Comparison of ENCODE assay signal across 11 cellular contexts in genomic region chr14:32986791-32987545, GRCh38. TPM values are rescaled to one million over a fixed set of nuclear protein-coding genes. Genes with fewer than 3 reads are reported as not detected.
DNase-seq lines count a peak whose midpoint lies in the region; TF ChIP-seq lines count a peak whose summit lies in the region.
"Had no signal": no experiment of that assay in that cellular context is flagged by ENCODE, and none has a peak within 500 bp of the region (broad histone marks: within the 10 kb centered on the region; RNA-seq: fewer than 3 reads in every experiment).

No MANE protein-coding gene starts in this region.

- in situ Hi-C loops in astrocyte of the spinal cord (cut with HindIII; ENCODE audit: low sequenced_read_pairs), result no loop called here

- no peak overlapping the region for H2AFZ ChIP-seq in MM.1S (ENCODE audit: low read length)
- H2AFZ ChIP-seq: hepatocyte had no signal

- TF ChIP-seq CTCF in astrocyte of the spinal cord (IDR thresholded peaks at IDR 0.05; ENCODE audit: low read depth, low read length) (no peak), MM.1S (IDR thresholded peaks at IDR 0.05; ENCODE audit: low read length) (no peak)

- H3K79me2 ChIP-seq in MM.1S (ENCODE audit: low read length), result no peaks in the 10 kb centered on the region
- H3K79me2 ChIP-seq: hepatocyte had no signal

- no peaks in the 10 kb centered on the region for H3K27me3 ChIP-seq in MM.1S (replicated peaks; ENCODE audit: insufficient read depth, low read length)
- H3K27me3 ChIP-seq: hepatocyte had no signal

- H3K4me3 ChIP-seq in astrocyte of the spinal cord (ENCODE audit: low read depth, low read length), result no peak overlapping the region
- no peak overlapping the region for H3K4me3 ChIP-seq in MM.1S (ENCODE audit: low read length)
- H3K4me3 ChIP-seq: hepatocyte had no signal

- H3F3A ChIP-seq in MM.1S (ENCODE audit: insufficient read depth, low read length), result no peaks in the 10 kb centered on the region

- H3K9ac ChIP-seq in MM.1S (ENCODE audit: low read length), result no peak overlapping the region

- no peaks in the 10 kb centered on the region for H4K20me1 ChIP-seq in MM.1S (ENCODE audit: insufficient read depth, low read length)

- H3K27ac ChIP-seq in MM.1S (ENCODE audit: low read length), result no peak overlapping the region
- H3K27ac ChIP-seq: hepatocyte had no signal

- H3K4me1 ChIP-seq in MM.1S (ENCODE audit: low read length), result no peaks in the 10 kb centered on the region

- H3K9me2 ChIP-seq in MM.1S (replicated peaks; ENCODE audit: insufficient read depth, low read length), result no peaks in the 10 kb centered on the region

- H3K36me3 ChIP-seq in MM.1S (replicated peaks; ENCODE audit: insufficient read depth, low read length), result no peaks in the 10 kb centered on the region

- H3K4me2 ChIP-seq in MM.1S (ENCODE audit: low read depth, low read length), result no peak overlapping the region
- H3K4me2 ChIP-seq: hepatocyte had no signal

- H3K9me3 ChIP-seq in MM.1S (replicated peaks; ENCODE audit: insufficient read depth, low read length), result no peaks in the 10 kb centered on the region

- peak; percentile 17 for DNase-seq in H4 (ENCODE audit: low spot score)
- DNase-seq in astrocyte of the spinal cord (ENCODE audit: low read depth, low spot score), result peak; percentile 73
- DNase-seq in hepatic stellate cell (ENCODE audit: low spot score), result peak; percentile 11
- peak; percentile 64 for DNase-seq in retina
- no peak for DNase-seq in MM.1S
- no peak for DNase-seq in stimulated activated CD4-positive, alpha-beta T cell treated with anti-CD3 and anti-CD28 coated beads, Interleukin-4, amount 100 ng/mL, for 4 hours
- DNase-seq in Kasumi-1 (lab: John Stamatoyannopoulos, UW), result no peak
- no peak for DNase-seq in activated CD4-positive, alpha-beta T cell treated with anti-CD3 and anti-CD28 coated beads for 4 hours
- DNase-seq: activated T-cell treated with anti-CD3 and anti-CD28 coated beads, Interleukin-2, amount 50 U/mL, for 1 hour; T-helper 9 cell had no signal

RNA-seq across cellular contexts. Expression of gene NPAS3, which starts 48.3 kb away (rescaled TPM):
- 2.6 and 4.2 TPM in 2 replicates for total RNA-seq in H4 (2014; rRNA removed; shearing (Covaris generic))

Comparison
In these comparisons a context has a peak if more than half of its experiments do, and no peak if none do; other contexts are left out.
1. DNase-seq: peak in H4 (single experiment), astrocyte of the spinal cord (single experiment), hepatic stellate cell (single experiment) and retina (single experiment); none in MM.1S (single experiment), stimulated activated CD4-positive, alpha-beta T cell treated with anti-CD3 and anti-CD28 coated beads, Interleukin-4, amount 100 ng/mL, for 4 hours (0 of 2), Kasumi-1 (0 of 2) and activated CD4-positive, alpha-beta T cell treated with anti-CD3 and anti-CD28 coated beads for 4 hours (0 of 2).